8 cellular contexts compared by ENCODE assay signal in genomic region chr3:48989796-48990635, GRCh38. TPM values are rescaled to one million over a fixed set of nuclear protein-coding genes. Genes with fewer than 3 reads are reported as not detected.
A peak's percentile ranks its signal among the peaks of the same experiment; 100 is the strongest.
DNase-seq lines count a peak whose midpoint lies in the region; ATAC-seq and TF ChIP-seq lines count a peak whose summit lies in the region.

Gene P4HTM, plus strand, starts transcription at chr3:48990241. Its CDS starts 16 bp downstream, at chr3:48990257.

- intact Hi-C loops in T-helper 2 cell treated with Interferon-gamma antibody and Interleukin-4, amounts not matched to agents 100 ng/mL and 5 ng/mL, for 36 hours (cut with micrococcal nuclease), result loop anchor here (1.0 to 2.0 kb wide), 3 partner anchors 17 to 105 kb away; partner anchors contain the start of genes QRICH1 and WDR6
- intact Hi-C loops in uterus (cut with DNase I; ENCODE audit: low total_unique reads), result loop anchor here (10.0 kb wide), 1 partner anchor 455 kb away; no protein-coding TSS in a partner anchor

- H3K9ac ChIP-seq in Loucy (ENCODE audit: low read depth, low read length, poor library complexity, severe bottlenecking), result peak within 1 kb of the TSS; percentile 75
- peak within 1 kb of the TSS; percentile 87 for H3K9ac ChIP-seq in rectal smooth muscle tissue (ENCODE audit: low read length)

- TF ChIP-seq CTCF in DOHH2 (IDR thresholded peaks at IDR 0.05; ENCODE audit: low read depth, low read length, poor library complexity, severe bottlenecking) (peak; percentile 53), Loucy (conservative IDR thresholded peaks at IDR 0.05; ENCODE audit: low read length) (no peak; the same call in 1 of the 2 replicates), right atrium auricular region (IDR thresholded peaks at IDR 0.05) (peak in 1 of 2 donors; percentile 59), uterus (IDR thresholded peaks at IDR 0.05) (peak; percentile 34 to 59 (median 40))

- no peaks in the 10 kb centered on the region for H3K9me2 ChIP-seq in DOHH2 (replicated peaks; ENCODE audit: control insufficient read depth, low read length)
- H3K9me2 ChIP-seq in Loucy (replicated peaks; ENCODE audit: low read depth, low read length), result no peaks in the 10 kb centered on the region

- H3F3A ChIP-seq in DOHH2 (ENCODE audit: control insufficient read depth, insufficient read depth) (peaks cover 15% of the 10 kb centered on the region), Loucy (ENCODE audit: low read depth) (no peaks in the 10 kb centered on the region)

- peak; percentile 74 to 93 (median 87) for DNase-seq in anterior cingulate cortex (lab: John Stamatoyannopoulos, UW)
- peak; percentile 97 for DNase-seq in right atrium auricular region (ENCODE audit: low spot score)
- peak; percentile 94 for DNase-seq in uterus

- peaks cover 29% of the 10 kb centered on the region for H3K4me1 ChIP-seq in DOHH2 (ENCODE audit: control insufficient read depth, low read length)
- H3K4me1 ChIP-seq in Loucy (ENCODE audit: insufficient read depth, low read length, poor library complexity, severe bottlenecking), result no peaks in the 10 kb centered on the region
- peaks cover 0 to 25% of the 10 kb centered on the region in 2 donors for H3K4me1 ChIP-seq in right atrium auricular region
- H3K4me1 ChIP-seq in rectal smooth muscle tissue (ENCODE audit: control insufficient read depth, insufficient read depth, low read length), result peaks cover 11% of the 10 kb centered on the region
- peaks cover 0 to 9% of the 10 kb centered on the region in 2 donors for H3K4me1 ChIP-seq in uterus

- H3K27me3 ChIP-seq in DOHH2 (ENCODE audit: control insufficient read depth, low read length) (no peaks in the 10 kb centered on the region), Loucy (ENCODE audit: insufficient read depth, low read length, poor library complexity, severe bottlenecking) (no peaks in the 10 kb centered on the region), right atrium auricular region (no peaks in the 10 kb centered on the region), rectal smooth muscle tissue (ENCODE audit: control insufficient read depth, insufficient read depth, low read length) (no peaks in the 10 kb centered on the region), uterus (no peaks in the 10 kb centered on the region)

- peak; percentile 41 to 76 for TF ChIP-seq POLR2A in uterus (IDR thresholded peaks at IDR 0.05)

- ATAC-seq in GM21717 (IDR thresholded peaks at IDR 0.05; ENCODE audit: unreplicated experiment), result peak; percentile 52

- H3K79me2 ChIP-seq in DOHH2 (ENCODE audit: control insufficient read depth, low read length) (peaks cover 37% of the 10 kb centered on the region), Loucy (ENCODE audit: insufficient read depth, low read length) (peaks cover 23% of the 10 kb centered on the region)

- H3K36me3 ChIP-seq in DOHH2 (ENCODE audit: control insufficient read depth, low read length) (peaks cover 39% of the 10 kb centered on the region), Loucy (ENCODE audit: insufficient read depth, low read length) (peaks cover 3% of the 10 kb centered on the region; the same call in 1 of the 2 replicates), right atrium auricular region (peaks cover 17% of the 10 kb centered on the region), rectal smooth muscle tissue (ENCODE audit: control insufficient read depth, insufficient read depth, low read length) (peaks cover 5% of the 10 kb centered on the region), uterus (no peaks in the 10 kb centered on the region)

- no peaks in the 10 kb centered on the region for H3K9me3 ChIP-seq in DOHH2 (ENCODE audit: control insufficient read depth, insufficient read depth, low read length)
- H3K9me3 ChIP-seq in Loucy (ENCODE audit: insufficient read depth, low read depth, low read length), result no peaks in the 10 kb centered on the region
- H3K9me3 ChIP-seq in right atrium auricular region, result no peaks in the 10 kb centered on the region
- H3K9me3 ChIP-seq in uterus, result no peaks in the 10 kb centered on the region

- H4K20me1 ChIP-seq in DOHH2 (ENCODE audit: control insufficient read depth, insufficient read depth, low read depth, low read length) (no peaks in the 10 kb centered on the region), Loucy (ENCODE audit: insufficient read depth, low read length, poor library complexity, severe bottlenecking) (no peaks in the 10 kb centered on the region)

- H3K4me2 ChIP-seq in DOHH2 (ENCODE audit: low read length), result peak within 1 kb of the TSS; percentile 96
- peak within 1 kb of the TSS; percentile 84 for H3K4me2 ChIP-seq in Loucy (ENCODE audit: low read depth, low read length, poor library complexity, severe bottlenecking)

- peak within 1 kb of the TSS; percentile 37 for H3K27ac ChIP-seq in DOHH2 (ENCODE audit: low read depth, low read length)
- peak within 1 kb of the TSS; percentile 84 to 93 for H3K27ac ChIP-seq in right atrium auricular region
- peak within 1 kb of the TSS; percentile 90 for H3K27ac ChIP-seq in rectal smooth muscle tissue (ENCODE audit: low read depth, low read length)
- H3K27ac ChIP-seq in uterus, result peak within 1 kb of the TSS; percentile 93 to 94

- H2AFZ ChIP-seq in Loucy (ENCODE audit: low read length), result peak within 1 kb of the TSS; percentile 75

- peak within 1 kb of the TSS; percentile 88 for H3K4me3 ChIP-seq in DOHH2 (ENCODE audit: low read length)
- peak within 1 kb of the TSS; percentile 76 for H3K4me3 ChIP-seq in Loucy (ENCODE audit: low read length, poor library complexity, severe bottlenecking)
- H3K4me3 ChIP-seq in right atrium auricular region, result peak within 1 kb of the TSS; percentile 64 to 90
- peak within 1 kb of the TSS; percentile 95 for H3K4me3 ChIP-seq in rectal smooth muscle tissue (ENCODE audit: low read length)
- H3K4me3 ChIP-seq in uterus, result peak within 1 kb of the TSS; percentile 56 to 70

RNA-seq across cellular contexts. Expression of gene P4HTM, which starts in this region (rescaled TPM):
- total RNA-seq in T-helper 2 cell treated with Interferon-gamma antibody and Interleukin-4, amounts not matched to agents 100 ng/mL and 5 ng/mL, for 36 hours, result 37.9 and 39.8 TPM in 2 replicates
- 10 to 100 TPM; 40.5 to 45.4 TPM for total RNA-seq in right atrium auricular region
- 10 to 100 TPM; 35.0 to 81.5 (median 51.1) TPM for total RNA-seq in uterus

Comparison
In these comparisons a context has a peak if more than half of its experiments do, and no peak if none do; other contexts are left out.
1. Peak in every context shown above with its lines: DNase-seq, ATAC-seq, H3K4me3 ChIP-seq and H3K27ac ChIP-seq.
2. H3K27ac ChIP-seq: peak in every context shown above with its lines; median percentile 94 in uterus; 90 in rectal smooth muscle tissue; 88 in right atrium auricular region; 37 in DOHH2.